In genomic region chr22:29112102-29112501, GRCh38 we compare ENCODE assay signal across 2 cellular contexts.
A peak's percentile ranks its signal among the peaks of the same experiment; 100 is the strongest.
TF ChIP-seq lines count a peak whose summit lies in the region.

No MANE protein-coding gene starts in this region.

TF ChIP-seq in IMR-90, 13 proteins besides CTCF, POLR2A, EP300 and RAD21:
- no peak for TF ChIP-seq MAZ (IDR thresholded peaks at IDR 0.05; ENCODE audit: borderline replicate concordance, low read depth, low read length)
- TF ChIP-seq FOS (IDR thresholded peaks at IDR 0.05; ENCODE audit: low read depth, low read length), result no peak
- TF ChIP-seq ELK1 (IDR thresholded peaks at IDR 0.05; ENCODE audit: borderline replicate concordance, low read depth, low read length), result no peak
- no peak for TF ChIP-seq CHD1 (IDR thresholded peaks at IDR 0.05; ENCODE audit: low read depth, low read length)
- TF ChIP-seq MXI1 (IDR thresholded peaks at IDR 0.05; ENCODE audit: borderline replicate concordance, low read depth, low read length), result no peak
TF ChIP-seq in IMR-90: peak in this region for 0.

TF ChIP-seq in GM12878, 131 proteins besides CTCF, POLR2A, EP300 and RAD21:
- TF ChIP-seq BRCA1 (IDR thresholded peaks at IDR 0.05; ENCODE audit: low read depth, low read length) (no peak), RUNX3 (IDR thresholded peaks at IDR 0.05; ENCODE audit: low read length) (no peak), TAF1 (IDR thresholded peaks at IDR 0.05; ENCODE audit: borderline replicate concordance, low read depth, low read length) (no peak), SMC3 (IDR thresholded peaks at IDR 0.05; ENCODE audit: borderline replicate concordance, low read length) (peak; percentile 14; the same call in 1 of the 2 replicates), STAT3 (IDR thresholded peaks at IDR 0.05; ENCODE audit: low read depth, low read length) (no peak)
- TF ChIP-seq, protein P1, sequence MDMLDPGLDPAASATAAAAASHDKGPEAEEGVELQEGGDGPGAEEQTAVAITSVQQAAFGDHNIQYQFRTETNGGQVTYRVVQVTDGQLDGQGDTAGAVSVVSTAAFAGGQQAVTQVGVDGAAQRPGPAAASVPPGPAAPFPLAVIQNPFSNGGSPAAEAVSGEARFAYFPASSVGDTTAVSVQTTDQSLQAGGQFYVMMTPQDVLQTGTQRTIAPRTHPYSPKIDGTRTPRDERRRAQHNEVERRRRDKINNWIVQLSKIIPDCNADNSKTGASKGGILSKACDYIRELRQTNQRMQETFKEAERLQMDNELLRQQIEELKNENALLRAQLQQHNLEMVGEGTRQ (IDR thresholded peaks at IDR 0.05; ENCODE audit: borderline replicate concordance, low read depth, low read length), result no peak
